27 cellular contexts compared by ENCODE assay signal in genomic region chr3:114272271-114272670, GRCh38. TPM values are rescaled to one million over a fixed set of nuclear protein-coding genes. Genes with fewer than 3 reads are reported as not detected.
DNase-seq lines count a peak whose midpoint lies in the region; ATAC-seq and TF ChIP-seq lines count a peak whose summit lies in the region.
"Had no signal": no experiment of that assay in that cellular context is flagged by ENCODE, and none has a peak within 500 bp of the region (broad histone marks: within the 10 kb centered on the region; RNA-seq: fewer than 3 reads in every experiment).

No MANE protein-coding gene starts in this region.

- no peak for ATAC-seq in activated T-cell treated with anti-CD3 and anti-CD28 coated beads, Interleukin-2, amount 50 U/mL, for 72 hours (replicated peaks in 1 of 2)
- ATAC-seq in natural killer cell (no peak), HG03565 (IDR thresholded peaks at IDR 0.05; ENCODE audit: unreplicated experiment) (no peak)
- ATAC-seq in stimulated activated naive B cell treated with anti-CD40 and anti-IgM and Interleukin-4, amounts not matched to agents 10 μg/mL and 1 μg/mL and 100 μg/mL, for 72 hours (replicated peaks) = no peak
- ATAC-seq: Panc1 had no signal

- no peaks in the 10 kb centered on the region for H3K27me3 Mint-ChIP-seq in activated T-cell treated with anti-CD3 and anti-CD28 coated beads, Interleukin-2, amount 50 U/mL, for 72 hours (ENCODE audit: low read depth)
- H3K27me3 Mint-ChIP-seq in natural killer cell (ENCODE audit: low read depth in 2 of 2) = no peaks in the 10 kb centered on the region
- peaks cover 0 to 5% of the 10 kb centered on the region in 2 donors for H3K27me3 Mint-ChIP-seq in stimulated activated naive B cell treated with anti-CD40 and anti-IgM and Interleukin-4, amounts not matched to agents 10 μg/mL and 1 μg/mL and 100 μg/mL, for 72 hours
- H3K27me3 Mint-ChIP-seq: CD4-positive, alpha-beta T cell; IgD-negative memory B cell had no signal

- H3K27ac Mint-ChIP-seq in activated T-cell treated with anti-CD3 and anti-CD28 coated beads, Interleukin-2, amount 50 U/mL, for 72 hours = peak overlapping the region; percentile 51
- H3K27ac Mint-ChIP-seq in natural killer cell = peak overlapping the region; percentile 56 to 59
- peak overlapping the region; percentile 76 for H3K27ac Mint-ChIP-seq in stimulated activated naive B cell treated with anti-CD40 and anti-IgM and Interleukin-4, amounts not matched to agents 10 μg/mL and 1 μg/mL and 100 μg/mL, for 72 hours
- H3K27ac Mint-ChIP-seq: CD4-positive, alpha-beta T cell; IgD-negative memory B cell had no signal

- H3K4me3 Mint-ChIP-seq in activated T-cell treated with anti-CD3 and anti-CD28 coated beads, Interleukin-2, amount 50 U/mL, for 72 hours = no peak overlapping the region
- H3K4me3 Mint-ChIP-seq in natural killer cell = no peak overlapping the region
- no peak overlapping the region for H3K4me3 Mint-ChIP-seq in stimulated activated naive B cell treated with anti-CD40 and anti-IgM and Interleukin-4, amounts not matched to agents 10 μg/mL and 1 μg/mL and 100 μg/mL, for 72 hours
- H3K4me3 Mint-ChIP-seq: CD4-positive, alpha-beta T cell; IgD-negative memory B cell had no signal

- H3K4me1 ChIP-seq in SJCRH30 = no peaks in the 10 kb centered on the region
- H3K4me1 ChIP-seq: BLaER1 had no signal

- DNase-seq in activated T-cell treated with anti-CD3 and anti-CD28 coated beads, Interleukin-2, amount 50 U/mL, for 72 hours = no peak
- no peak for DNase-seq in activated T-cell treated with anti-CD3 and anti-CD28 coated beads, Interleukin-2, amount 50 U/mL, for 48 hours
- DNase-seq in brain microvascular endothelial cell (peak; percentile 32), natural killer cell (no peak), SJCRH30 (no peak), hippocampal formation (lab: John Stamatoyannopoulos, UW) (no peak)
- DNase-seq in stimulated activated naive B cell treated with anti-CD40 and anti-IgM and Interleukin-4, amounts not matched to agents 10 μg/mL and 1 μg/mL and 100 μg/mL, for 72 hours = no peak
- DNase-seq: ACHN; CD4-positive, alpha-beta T cell; COR-L47; DMS 273 treated with DMSO at 0.1 percent for 48 hours; DND-41; MV-4-11; NCI-H1694; NCI-H2081; NCI-H2171; NCI-H345; NCI-H524; NCI-H82 had no signal

- H3K36me3 ChIP-seq in brain microvascular endothelial cell (replicated peaks) (no peaks in the 10 kb centered on the region), SJCRH30 (no peaks in the 10 kb centered on the region)
- H3K36me3 ChIP-seq: BLaER1 had no signal

- H3K9me3 Mint-ChIP-seq in activated T-cell treated with anti-CD3 and anti-CD28 coated beads, Interleukin-2, amount 50 U/mL, for 72 hours = peaks cover 6 to 15% of the 10 kb centered on the region in 2 donors
- peaks cover 9 to 10% of the 10 kb centered on the region in 2 donors for H3K9me3 Mint-ChIP-seq in natural killer cell
- peaks cover 18 to 20% of the 10 kb centered on the region in 2 donors for H3K9me3 Mint-ChIP-seq in stimulated activated naive B cell treated with anti-CD40 and anti-IgM and Interleukin-4, amounts not matched to agents 10 μg/mL and 1 μg/mL and 100 μg/mL, for 72 hours

- H3K4me1 Mint-ChIP-seq in activated T-cell treated with anti-CD3 and anti-CD28 coated beads, Interleukin-2, amount 50 U/mL, for 72 hours (ENCODE audit: low read depth) = peaks cover 7% of the 10 kb centered on the region
- H3K4me1 Mint-ChIP-seq in natural killer cell = peaks cover 50 to 55% of the 10 kb centered on the region in 2 donors
- no peaks in the 10 kb centered on the region for H3K4me1 Mint-ChIP-seq in stimulated activated naive B cell treated with anti-CD40 and anti-IgM and Interleukin-4, amounts not matched to agents 10 μg/mL and 1 μg/mL and 100 μg/mL, for 72 hours
- H3K4me1 Mint-ChIP-seq: IgD-negative memory B cell had no signal

- H3K4me3 ChIP-seq in brain microvascular endothelial cell (ENCODE audit: low read depth, low read length) (no peak overlapping the region), SJCRH30 (no peak overlapping the region)
- H3K4me3 ChIP-seq: BLaER1 had no signal

- intact Hi-C loops in natural killer cell (cut with micrococcal nuclease) = loop anchor here (5.0 kb wide), 1 partner anchor 50 kb away; no protein-coding TSS in a partner anchor

- H3K27me3 ChIP-seq in brain microvascular endothelial cell (replicated peaks) (no peaks in the 10 kb centered on the region), SJCRH30 (no peaks in the 10 kb centered on the region)
- H3K27me3 ChIP-seq: BLaER1 had no signal

- no peak overlapping the region for H3K27ac ChIP-seq in brain microvascular endothelial cell
- no peak overlapping the region for H3K27ac ChIP-seq in SJCRH30
- H3K27ac ChIP-seq: 22Rv1, BLaER1 had no signal

- in situ Hi-C loops in brain microvascular endothelial cell (cut with HindIII; ENCODE audit: low pct_ligation_motif_present, low sequenced_read_pairs) = no loop called here

- no peak for TF ChIP-seq CTCF in brain microvascular endothelial cell (IDR thresholded peaks at IDR 0.05; ENCODE audit: low read depth, low read length, missing control alignments)
- no peak for TF ChIP-seq CTCF in natural killer cell (IDR thresholded peaks at IDR 0.05)

- H3K9me3 ChIP-seq in SJCRH30 (replicated peaks) = no peaks in the 10 kb centered on the region

- H3K36me3 Mint-ChIP-seq in activated T-cell treated with anti-CD3 and anti-CD28 coated beads, Interleukin-2, amount 50 U/mL, for 72 hours (ENCODE audit: insufficient read depth in 2 of 2) = peaks cover 11 to 35% of the 10 kb centered on the region in 2 donors
- peaks cover 17% of the 10 kb centered on the region for H3K36me3 Mint-ChIP-seq in natural killer cell
- H3K36me3 Mint-ChIP-seq in stimulated activated naive B cell treated with anti-CD40 and anti-IgM and Interleukin-4, amounts not matched to agents 10 μg/mL and 1 μg/mL and 100 μg/mL, for 72 hours = peaks cover 9 to 20% of the 10 kb centered on the region in 2 donors

RNA-seq across cellular contexts. Expression of gene TIGIT, which starts 21.6 kb away (rescaled TPM):
- total RNA-seq in activated T-cell treated with anti-CD3 and anti-CD28 coated beads, Interleukin-2, amount 50 U/mL, for 72 hours = 10 to 100 TPM; 77.2 to 80.2 TPM
- total RNA-seq in natural killer cell = 10 to 100 TPM; 24.9 to 52.3 (median 43.9) TPM
- 0.05 and 0.08 TPM in 2 replicates for total RNA-seq in SJCRH30 (2014; rRNA removed; shearing (Covaris generic))
- total RNA-seq: G401, H4, M059J had no signal

RNA-seq across cellular contexts. Expression of gene ZNF80, which starts 34.9 kb away (rescaled TPM):
- 1 to 10 TPM in 1 of 2 donors, under 1 TPM in 1; 0.53 to 1.4 TPM for total RNA-seq in activated T-cell treated with anti-CD3 and anti-CD28 coated beads, Interleukin-2, amount 50 U/mL, for 72 hours
- total RNA-seq in natural killer cell = 1 to 10 TPM in 2 of 3 donors, under 1 TPM in 1; 0.48 to 2.3 (median 2.1) TPM
- 0.04 TPM in 1 of 2 replicates, not detected in the other for total RNA-seq in SJCRH30 (2014; rRNA removed; shearing (Covaris generic))
- total RNA-seq: G401, H4, M059J had no signal

Comparison
In these comparisons a context has a peak if more than half of its experiments do, and no peak if none do; other contexts are left out.
1. RNA of gene TIGIT, which starts 21.6 kb away (total RNA-seq): 77.2 to 80.2 TPM in activated T-cell treated with anti-CD3 and anti-CD28 coated beads, Interleukin-2, amount 50 U/mL, for 72 hours and 24.9 to 52.3 TPM in natural killer cell; 0.05 to 0.08 TPM in SJCRH30; every median in the first group is over 10 times any median in the second.
2. Peak in every context shown above with its lines, with median percentiles within 50 percentile points of each other: H3K27ac Mint-ChIP-seq.